ENCODE assay signal across 1 cellular context in genomic region chr13:79483302-79483701, GRCh38.
TF ChIP-seq lines count a peak whose summit lies in the region.

No MANE protein-coding gene starts in this region.

TF ChIP-seq in HEK293, 187 proteins besides CTCF, POLR2A, EP300 and RAD21 (continued from another document):
- TF ChIP-seq ZSCAN16 (tag by site-specific recombination; IDR thresholded peaks at IDR 0.05) = no peak
- TF ChIP-seq ZNF16 (tag by site-specific recombination; IDR thresholded peaks at IDR 0.05; ENCODE audit: low read depth) = no peak
